14 cellular contexts compared by ENCODE assay signal in genomic region chr19:16594681-16595091, GRCh38.
DNase-seq lines count a peak whose midpoint lies in the region; ATAC-seq and TF ChIP-seq lines count a peak whose summit lies in the region.
"Had no signal": no experiment of that assay in that cellular context is flagged by ENCODE, and none has a peak within 500 bp of the region (broad histone marks: within the 10 kb centered on the region; RNA-seq: fewer than 3 reads in every experiment).

No MANE protein-coding gene starts in this region.

- peaks cover 61% of the 10 kb centered on the region for H3K4me1 Mint-ChIP-seq in T-helper 1 cell treated with Interleukin-12 subunit alpha and Interleukin-12 subunit beta and Interleukin-4 antibody, amounts not matched to agents 30 μg/mL and 1 μg/mL, for 36 hours (ENCODE audit: low read depth)

- DNase-seq in CD1c-positive myeloid dendritic cell (ENCODE audit: extremely low spot score) (peak; percentile 34), GM20000 (ENCODE audit: low spot score) (peak; percentile 53), LoVo (ENCODE audit: low spot score) (no peak), DMS153 (lab: John Stamatoyannopoulos, UW) (no peak), COLO668 (lab: John Stamatoyannopoulos, UW; ENCODE audit: unreplicated experiment) (no peak)
- peak; percentile 75 for DNase-seq in central memory CD4-positive, alpha-beta T cell
- DNase-seq: caudate nucleus; kidney glomerular epithelial cell; NCI-H146; occipital lobe; PC-9; stimulated activated CD4-positive, alpha-beta T cell treated with anti-CD3 and anti-CD28 coated beads, Interleukin-2, amount 100 ng/mL, for 48 hours had no signal

- no peak for ATAC-seq in GM18519 (IDR thresholded peaks at IDR 0.05; ENCODE audit: low FRiP score, unreplicated experiment)

- H3K9me3 Mint-ChIP-seq in T-helper 1 cell treated with Interleukin-12 subunit alpha and Interleukin-12 subunit beta and Interleukin-4 antibody, amounts not matched to agents 30 μg/mL and 1 μg/mL, for 36 hours, result no peaks in the 10 kb centered on the region

- no peak for TF ChIP-seq CTCF in GM20000 (IDR thresholded peaks at IDR 0.05; ENCODE audit: extremely low read depth, missing control alignments)

- peak overlapping the region; percentile 82 for H3K27ac Mint-ChIP-seq in T-helper 1 cell treated with Interleukin-12 subunit alpha and Interleukin-12 subunit beta and Interleukin-4 antibody, amounts not matched to agents 30 μg/mL and 1 μg/mL, for 36 hours

- H3K36me3 Mint-ChIP-seq in T-helper 1 cell treated with Interleukin-12 subunit alpha and Interleukin-12 subunit beta and Interleukin-4 antibody, amounts not matched to agents 30 μg/mL and 1 μg/mL, for 36 hours (ENCODE audit: low read depth), result peaks cover 5% of the 10 kb centered on the region

- H3K4me3 Mint-ChIP-seq in T-helper 1 cell treated with Interleukin-12 subunit alpha and Interleukin-12 subunit beta and Interleukin-4 antibody, amounts not matched to agents 30 μg/mL and 1 μg/mL, for 36 hours, result peak overlapping the region; percentile 64

- H3K27me3 Mint-ChIP-seq in T-helper 1 cell treated with Interleukin-12 subunit alpha and Interleukin-12 subunit beta and Interleukin-4 antibody, amounts not matched to agents 30 μg/mL and 1 μg/mL, for 36 hours (ENCODE audit: low read depth), result no peaks in the 10 kb centered on the region

Comparison
In these comparisons a context has a peak if more than half of its experiments do, and no peak if none do; other contexts are left out.
1. DNase-seq: peak in CD1c-positive myeloid dendritic cell (single experiment), GM20000 (single experiment) and central memory CD4-positive, alpha-beta T cell (single experiment); none in LoVo (single experiment), DMS153 (single experiment) and COLO668 (single experiment).